36 cellular contexts compared by ENCODE assay signal in genomic region chr20:63351380-63351700, GRCh38. TPM values are rescaled to one million over a fixed set of nuclear protein-coding genes. Genes with fewer than 3 reads are reported as not detected.
"Had no signal": no experiment of that assay in that cellular context is flagged by ENCODE, and none has a peak within 500 bp of the region (broad histone marks: within the 10 kb centered on the region; RNA-seq: fewer than 3 reads in every experiment).

No MANE protein-coding gene starts in this region.

- ATAC-seq: activated CD4-positive, alpha-beta T cell treated with anti-CD3 and anti-CD28 coated beads for 36 hours; activated naive CD4-positive, alpha-beta T cell treated with anti-CD3 and anti-CD28 coated beads, Interleukin-2, amount 50 U/mL, for 72 hours; activated T-cell treated with anti-CD3 and anti-CD28 coated beads, Interleukin-2, amount 50 U/mL, for 72 hours; body of pancreas; gastroesophageal sphincter; T-helper 17 cell had no signal

- H3K4me3 ChIP-seq: adrenal gland, body of pancreas, esophagus squamous epithelium, gastroesophageal sphincter had no signal

- H3K4me1 Mint-ChIP-seq: activated CD4-positive, alpha-beta memory T cell treated with anti-CD3 and anti-CD28 coated beads, Interleukin-2, amount 10 ng/mL, durations not matched to agents 7 days and 5 days; activated CD4-positive, alpha-beta T cell treated with anti-CD3 and anti-CD28 coated beads for 36 hours; activated CD4-positive, alpha-beta T cell treated with anti-CD3 and anti-CD28 coated beads, Interleukin-2, amount 10 ng/mL, durations not matched to agents 7 days and 5 days; activated naive CD4-positive, alpha-beta T cell treated with anti-CD3 and anti-CD28 coated beads, Interleukin-2, amount 10 ng/mL, durations not matched to agents 7 days and 5 days; T-helper 17 cell had no signal

- FAIRE-seq: colon, endometrium, endothelial cell of umbilical vein had no signal

- H3K27ac Mint-ChIP-seq: activated CD4-positive, alpha-beta memory T cell treated with anti-CD3 and anti-CD28 coated beads, Interleukin-2, amount 10 ng/mL, durations not matched to agents 7 days and 5 days; activated CD4-positive, alpha-beta T cell treated with anti-CD3 and anti-CD28 coated beads for 36 hours; activated CD4-positive, alpha-beta T cell treated with anti-CD3 and anti-CD28 coated beads, Interleukin-2, amount 10 ng/mL, durations not matched to agents 7 days and 5 days; activated naive CD4-positive, alpha-beta T cell treated with anti-CD3 and anti-CD28 coated beads, Interleukin-2, amount 10 ng/mL, durations not matched to agents 7 days and 5 days; activated naive CD4-positive, alpha-beta T cell treated with anti-CD3 and anti-CD28 coated beads, Interleukin-2, amount 50 U/mL, for 72 hours; activated T-cell treated with anti-CD3 and anti-CD28 coated beads, Interleukin-2, amount 50 U/mL, for 24 hours; activated T-cell treated with anti-CD3 and anti-CD28 coated beads, Interleukin-2, amount 50 U/mL, for 72 hours; T-helper 17 cell; T-helper 2 cell treated with Interferon-gamma antibody and Interleukin-4, amounts not matched to agents 5 μg/mL and 100 μg/mL, for 36 hours had no signal

- H3K27me3 ChIP-seq: adrenal gland had no signal

- H3K4me3 Mint-ChIP-seq: activated CD4-positive, alpha-beta memory T cell treated with anti-CD3 and anti-CD28 coated beads, Interleukin-2, amount 10 ng/mL, durations not matched to agents 7 days and 5 days; activated CD4-positive, alpha-beta T cell treated with anti-CD3 and anti-CD28 coated beads for 36 hours; activated CD4-positive, alpha-beta T cell treated with anti-CD3 and anti-CD28 coated beads, Interleukin-2, amount 10 ng/mL, durations not matched to agents 7 days and 5 days; activated naive CD4-positive, alpha-beta T cell treated with anti-CD3 and anti-CD28 coated beads, Interleukin-2, amount 10 ng/mL, durations not matched to agents 7 days and 5 days; activated T-cell treated with anti-CD3 and anti-CD28 coated beads, Interleukin-2, amount 50 U/mL, for 24 hours; activated T-cell treated with anti-CD3 and anti-CD28 coated beads, Interleukin-2, amount 50 U/mL, for 72 hours; T-helper 17 cell; T-helper 2 cell treated with Interferon-gamma antibody and Interleukin-4, amounts not matched to agents 5 μg/mL and 100 μg/mL, for 36 hours had no signal

- DNase-seq: activated CD4-positive, alpha-beta memory T cell treated with anti-CD3 and anti-CD28 coated beads, Interleukin-2, amount 10 ng/mL, durations not matched to agents 7 days and 5 days; activated CD4-positive, alpha-beta T cell treated with anti-CD3 and anti-CD28 coated beads for 36 hours; activated CD4-positive, alpha-beta T cell treated with anti-CD3 and anti-CD28 coated beads, Interleukin-2, amount 10 ng/mL, durations not matched to agents 7 days and 5 days; activated CD4-positive, alpha-beta T cell treated with anti-CD3 and anti-CD28 coated beads, Interleukin-2, amount 50 U/mL, for 4 hours; activated CD4-positive, CD25-positive, alpha-beta regulatory T cell; activated CD4-positive, CD25-positive, alpha-beta regulatory T cell treated with anti-CD3 and anti-CD28 coated beads, Interleukin-2, amount 50 U/mL, for 72 hours; activated CD8-positive, alpha-beta memory T cell treated with anti-CD3 and anti-CD28 coated beads, Interleukin-2, amount 50 U/mL, for 48 hours; activated gamma-delta T cell; activated naive CD4-positive, alpha-beta T cell; activated naive CD4-positive, alpha-beta T cell treated with anti-CD3 and anti-CD28 coated beads, Interleukin-2, amount 10 ng/mL, durations not matched to agents 7 days and 5 days; activated T-cell treated with anti-CD3 and anti-CD28 coated beads for 4 hours; activated T-cell treated with anti-CD3 and anti-CD28 coated beads, Interleukin-2, amount 50 U/mL, for 24 hours; activated T-cell treated with anti-CD3 and anti-CD28 coated beads, Interleukin-2, amount 50 U/mL, for 72 hours; adrenal gland; aorta; body of pancreas; effector CD8-positive, alpha-beta T cell; esophagus squamous epithelium; foreskin melanocyte; T-helper 1 cell; T-helper 17 cell; T1000; WERI-Rb-1 had no signal

- H3K9me3 ChIP-seq: adrenal gland, body of pancreas, esophagus squamous epithelium, gastroesophageal sphincter had no signal

- H3K4me1 ChIP-seq: adrenal gland, body of pancreas had no signal

- H3K27ac ChIP-seq: adrenal gland, body of pancreas, epithelial cell of prostate, esophagus squamous epithelium, gastroesophageal sphincter, WERI-Rb-1 had no signal

- H3K27me3 Mint-ChIP-seq: activated CD4-positive, alpha-beta memory T cell treated with anti-CD3 and anti-CD28 coated beads, Interleukin-2, amount 10 ng/mL, durations not matched to agents 7 days and 5 days; activated CD4-positive, alpha-beta T cell treated with anti-CD3 and anti-CD28 coated beads for 36 hours; activated CD4-positive, alpha-beta T cell treated with anti-CD3 and anti-CD28 coated beads, Interleukin-2, amount 10 ng/mL, durations not matched to agents 7 days and 5 days; T-helper 17 cell had no signal

- H3K36me3 ChIP-seq: adrenal gland, esophagus squamous epithelium, gastroesophageal sphincter, WERI-Rb-1 had no signal

- H3K36me3 Mint-ChIP-seq: activated naive CD4-positive, alpha-beta T cell treated with anti-CD3 and anti-CD28 coated beads, Interleukin-2, amount 10 ng/mL, durations not matched to agents 7 days and 5 days; activated naive CD4-positive, alpha-beta T cell treated with anti-CD3 and anti-CD28 coated beads, Interleukin-2, amount 50 U/mL, for 72 hours had no signal

RNA-seq across cellular contexts. Expression of gene CHRNA4, which starts 9.8 kb away (rescaled TPM):
- total RNA-seq: activated CD4-positive, alpha-beta memory T cell treated with anti-CD3 and anti-CD28 coated beads, Interleukin-2, amount 10 ng/mL, durations not matched to agents 7 days and 5 days; activated CD4-positive, alpha-beta T cell treated with anti-CD3 and anti-CD28 coated beads for 36 hours; activated CD4-positive, alpha-beta T cell treated with anti-CD3 and anti-CD28 coated beads, Interleukin-2, amount 10 ng/mL, durations not matched to agents 7 days and 5 days; activated naive CD4-positive, alpha-beta T cell treated with anti-CD3 and anti-CD28 coated beads, Interleukin-2, amount 50 U/mL, for 72 hours; activated T-cell treated with anti-CD3 and anti-CD28 coated beads, Interleukin-2, amount 50 U/mL, for 72 hours; aorta; body of pancreas; chondrocyte; endothelial cell of umbilical vein; esophagus squamous epithelium; fibroblast of lung; fibroblast of villous mesenchyme; gastroesophageal sphincter; glomerular endothelial cell; T-helper 17 cell had no signal
- polyA plus RNA-seq: aorta, endothelial cell of umbilical vein, fibroblast of lung had no signal

RNA-seq across cellular contexts. Expression of gene COL20A1, which starts 58.4 kb away (rescaled TPM):
- total RNA-seq: activated CD4-positive, alpha-beta memory T cell treated with anti-CD3 and anti-CD28 coated beads, Interleukin-2, amount 10 ng/mL, durations not matched to agents 7 days and 5 days; activated CD4-positive, alpha-beta T cell treated with anti-CD3 and anti-CD28 coated beads, Interleukin-2, amount 10 ng/mL, durations not matched to agents 7 days and 5 days; body of pancreas; chondrocyte; dermis microvascular lymphatic vessel endothelial cell; endothelial cell of umbilical vein; esophagus squamous epithelium; fibroblast of lung; gastroesophageal sphincter; glomerular endothelial cell had no signal
- polyA plus RNA-seq: endothelial cell of umbilical vein, esophagus, fibroblast of lung had no signal
